ENCODE assay signal across 33 cellular contexts in genomic region chr6:150115769-150116168, GRCh38. TPM values are rescaled to one million over a fixed set of nuclear protein-coding genes. Genes with fewer than 3 reads are reported as not detected.
"Had no signal": no experiment of that assay in that cellular context is flagged by ENCODE, and none has a peak within 500 bp of the region (broad histone marks: within the 10 kb centered on the region; RNA-seq: fewer than 3 reads in every experiment).

No MANE protein-coding gene starts in this region.

- H3K4me1 ChIP-seq: Peyer's patch had no signal

- H3K27ac ChIP-seq: brain microvascular endothelial cell, cardiac muscle cell, Peyer's patch, VCaP had no signal

- H3K36me3 ChIP-seq: brain microvascular endothelial cell, cardiac muscle cell, MG63, Peyer's patch had no signal

- H3K27me3 ChIP-seq: brain microvascular endothelial cell, cardiac muscle cell, MG63, Peyer's patch had no signal

- H3K9me3 ChIP-seq: MG63, Peyer's patch had no signal

- H3K4me3 ChIP-seq: cardiac muscle cell, MG63, Peyer's patch had no signal

- DNase-seq: activated B cell treated with CpG ODN at 0.5 μM for 24 hours; activated CD4-positive, alpha-beta memory T cell treated with anti-CD3 and anti-CD28 coated beads for 36 hours; activated CD4-positive, alpha-beta T cell treated with anti-CD3 and anti-CD28 coated beads for 4 hours; activated CD4-positive, alpha-beta T cell treated with anti-CD3 and anti-CD28 coated beads, Interleukin-2, amount 50 U/mL, for 1 hour; activated CD4-positive, CD25-positive, alpha-beta regulatory T cell treated with anti-CD3 and anti-CD28 coated beads, Interleukin-2, amount 50 U/mL, for 72 hours; activated CD8-positive, alpha-beta memory T cell treated with anti-CD3 and anti-CD28 coated beads, Interleukin-2, amount 50 U/mL, for 4 hours; activated effector memory CD4-positive, alpha-beta T cell treated with Interleukin-2 at 50 U/mL for 16 hours; activated naive CD4-positive, alpha-beta T cell treated with anti-CD3 and anti-CD28 coated beads, Interleukin-2, amount 10 ng/mL, durations not matched to agents 7 days and 5 days; activated naive CD8-positive, alpha-beta T cell treated with anti-CD3 and anti-CD28 coated beads, Interleukin-2, amount 50 U/mL, for 24 hours; activated T-cell treated with anti-CD3 and anti-CD28 coated beads, Interleukin-2, amount 50 U/mL, for 48 hours; aorta; brain microvascular endothelial cell; Kasumi-1; KG1; MG63; NCI-H1048; NCI-H1105 treated with DMSO at 0.1 percent for 48 hours; NCI-H1436; NCI-H1694; NCI-H1930; NCI-H2081 treated with DMSO at 0.1 percent for 48 hours; NCI-H524 treated with DMSO at 0.1 percent for 48 hours; PC-3; Peyer's patch; RPMI8226; SIG-M5; T-cell; T-helper 17 cell had no signal

- ATAC-seq: activated naive CD8-positive, alpha-beta T cell treated with anti-CD3 and anti-CD28 coated beads, Interleukin-2, amount 50 U/mL, for 24 hours; PC-3; Right ventricle myocardium inferior; SK-N-SH treated with all-trans-retinoic acid at 6 μM for 48 hours; T-cell; T-helper 17 cell had no signal

RNA-seq across cellular contexts. Expression of gene PPP1R14C, which starts 27.1 kb away (rescaled TPM):
- total RNA-seq: NCI-H460, T-cell, T-helper 17 cell had no signal

RNA-seq across cellular contexts. Expression of gene ULBP3, which starts 46.8 kb away (rescaled TPM):
- total RNA-seq: Peyer's patch had no signal
